Comparison of ENCODE assay signal across 14 cellular contexts in the genomic region with DNA sequence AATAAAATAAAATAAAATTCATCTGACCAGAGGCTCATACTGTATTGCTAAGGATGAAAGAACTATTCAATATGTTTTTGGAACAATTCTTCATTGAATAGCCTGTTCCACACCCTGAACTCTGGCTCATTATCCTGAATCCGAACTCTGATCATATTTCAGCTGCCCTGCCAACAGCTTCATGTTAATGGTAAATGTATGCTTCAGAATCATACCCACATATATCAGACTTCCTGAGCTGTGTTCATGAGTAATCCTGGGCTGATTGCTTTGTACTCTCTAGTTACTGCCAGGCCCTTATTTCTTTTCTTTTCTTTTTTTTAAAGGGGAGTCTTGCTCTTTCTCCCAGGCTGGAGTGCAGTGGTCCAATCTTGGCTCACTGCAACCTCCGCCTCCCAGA. TPM values are rescaled to one million over a fixed set of nuclear protein-coding genes. Genes with fewer than 3 reads are reported as not detected.
A peak's percentile ranks its signal among the peaks of the same experiment; 100 is the strongest.
DNase-seq lines count a peak whose midpoint lies in the region; ATAC-seq and TF ChIP-seq lines count a peak whose summit lies in the region.
"Had no signal": no experiment of that assay in that cellular context is flagged by ENCODE, and none has a peak within 500 bp of the region (broad histone marks: within the 10 kb centered on the region; RNA-seq: fewer than 3 reads in every experiment).

No MANE protein-coding gene starts in this region.

- H2AFZ ChIP-seq in ACC112 (ENCODE audit: low read length, unreplicated experiment), result no peak overlapping the region

- H3K36me3 Mint-ChIP-seq in naive thymus-derived CD8-positive, alpha-beta T cell, result peaks cover 0 to 39% (median 4%) of the 10 kb centered on the region in 3 donors

- TF ChIP-seq POLR2A in esophagus squamous epithelium (IDR thresholded peaks at IDR 0.05), result no peak

- H3K4me1 ChIP-seq in ACC112 (ENCODE audit: control insufficient read depth, insufficient read depth, low read length, unreplicated experiment) (peaks cover 20% of the 10 kb centered on the region), HEK293 (ENCODE audit: control insufficient read depth, insufficient read depth, low read length) (no peaks in the 10 kb centered on the region), esophagus squamous epithelium (peaks cover 0 to 4% (median 0%) of the 10 kb centered on the region in 3 donors)

- H3K27ac ChIP-seq in ACC112 (ENCODE audit: low read depth, low read length), result 0 out of 2 replicates have a peak overlapping the region, but pooled peaks have one; percentile 4
- H3K27ac ChIP-seq in HEK293 (ENCODE audit: extremely low read depth, low read depth, low read length), result no peak overlapping the region
- no peak overlapping the region for H3K27ac ChIP-seq in esophagus squamous epithelium
- H3K27ac ChIP-seq: WERI-Rb-1 had no signal

- H3K4me1 Mint-ChIP-seq in naive thymus-derived CD8-positive, alpha-beta T cell, result peaks cover 12 to 58% (median 34%) of the 10 kb centered on the region in 4 donors

- H3K79me2 ChIP-seq in ACC112 (ENCODE audit: control insufficient read depth, insufficient read depth, low read length, unreplicated experiment), result peaks cover 64% of the 10 kb centered on the region

- CTCF ChIA-PET in HEK293 (lab: Yijun Ruan, JAX), result interaction anchor here (0.6 kb wide), 1 partner anchor 9 kb away, joined by 3 read pairs; no protein-coding TSS in a partner anchor

- H3K4me3 Mint-ChIP-seq in naive thymus-derived CD8-positive, alpha-beta T cell, result no peak overlapping the region
- H3K4me3 Mint-ChIP-seq: type B pancreatic cell had no signal

- H3K27me3 ChIP-seq in ACC112 (ENCODE audit: insufficient read depth, low read length) (no peaks in the 10 kb centered on the region), esophagus squamous epithelium (no peaks in the 10 kb centered on the region)

- peak overlapping the region in 1 of 10 donors; percentile 37 for H3K27ac Mint-ChIP-seq in naive thymus-derived CD8-positive, alpha-beta T cell
- H3K27ac Mint-ChIP-seq: type B pancreatic cell had no signal

- H3K9me3 Mint-ChIP-seq in naive thymus-derived CD8-positive, alpha-beta T cell, result no peaks in the 10 kb centered on the region
- H3K9me3 Mint-ChIP-seq: type B pancreatic cell had no signal

- H3K27me3 Mint-ChIP-seq in naive thymus-derived CD8-positive, alpha-beta T cell, result no peaks in the 10 kb centered on the region
- H3K27me3 Mint-ChIP-seq: type B pancreatic cell had no signal

- intact Hi-C loops in esophagus squamous epithelium (cut with DNase I), result no loop called here

- POLR2A ChIA-PET in HEK293 (lab: Yijun Ruan, JAX), result interaction anchor here (0.5 kb wide), 1 partner anchor 174 kb away, joined by 3 read pairs; no protein-coding TSS in a partner anchor
- POLR2A ChIA-PET in naive thymus-derived CD8-positive, alpha-beta T cell (lab: Charles Lee), result no interaction called here

- H3K36me3 ChIP-seq in ACC112 (ENCODE audit: insufficient read depth, low read length), result peaks cover 4% of the 10 kb centered on the region; the same call in 1 of the 2 replicates
- H3K36me3 ChIP-seq in HEK293 (ENCODE audit: control insufficient read depth in 2 of 2, insufficient read depth in 1 of 2, low read length in 2 of 2), result peaks cover 0 to 5% of the 10 kb centered on the region in 2 experiments; a peak in 2 of 3 replicates
- H3K36me3 ChIP-seq in esophagus squamous epithelium, result peaks cover 0 to 49% (median 0%) of the 10 kb centered on the region in 3 donors

- H3K9me3 ChIP-seq in HEK293 (ENCODE audit: control insufficient read depth, insufficient read depth, low read depth, low read length) (no peaks in the 10 kb centered on the region), esophagus squamous epithelium (no peaks in the 10 kb centered on the region)

- DNase-seq in astrocyte of the cerebellum (ENCODE audit: low read depth) (peak; percentile 54), foreskin fibroblast (peak; percentile 50 to 78), esophagus squamous epithelium (lab: John Stamatoyannopoulos, UW) (no peak)
- DNase-seq in naive thymus-derived CD8-positive, alpha-beta T cell, result no peak
- DNase-seq: AML-193; central memory CD4-positive, alpha-beta T cell; NCI-H1694 treated with DMSO at 0.1 percent for 48 hours; stimulated activated CD8-positive, alpha-beta memory T cell treated with anti-CD3 and anti-CD28 coated beads, Interleukin-4, amount 100 ng/mL, for 48 hours; WERI-Rb-1 had no signal

- TF ChIP-seq CTCF in HEK293 (tag by site-specific recombination; IDR thresholded peaks at IDR 0.05) (no peak), astrocyte of the cerebellum (IDR thresholded peaks at IDR 0.05; ENCODE audit: low read depth, low read length, missing control alignments) (no peak), foreskin fibroblast (IDR thresholded peaks at IDR 0.05; ENCODE audit: low read depth, low read length) (no peak), esophagus squamous epithelium (IDR thresholded peaks at IDR 0.05) (no peak)

- no peak for ATAC-seq in GM18498 (IDR thresholded peaks at IDR 0.05; ENCODE audit: unreplicated experiment)
- no peak for ATAC-seq in naive thymus-derived CD8-positive, alpha-beta T cell
- no peak for ATAC-seq in GM18909 (IDR thresholded peaks at IDR 0.05; ENCODE audit: poor library complexity, unreplicated experiment)

- in situ Hi-C loops in astrocyte of the cerebellum (cut with HindIII; ENCODE audit: low sequenced_read_pairs), result no loop called here

- 71 to 93% methylated on average over 2 of the region's 2 CpGs for WGBS in esophagus squamous epithelium, 2 donors

- H3K4me3 ChIP-seq in ACC112 (ENCODE audit: low read depth, low read length) (no peak overlapping the region), HEK293 (ENCODE audit: low read depth, low read length) (no peak overlapping the region), astrocyte of the cerebellum (ENCODE audit: low read depth, low read length) (no peak overlapping the region), foreskin fibroblast (ENCODE audit: low read depth in 1 of 2, low read length in 2 of 2) (no peak overlapping the region), esophagus squamous epithelium (no peak overlapping the region)

TF ChIP-seq in HEK293, 187 proteins besides CTCF, POLR2A, EP300 and RAD21:
- TF ChIP-seq ZNF600 (tag by site-specific recombination; IDR thresholded peaks at IDR 0.05), result 0 out of 2 replicates have a peak, but pooled peaks have one; percentile 15
- no peak for TF ChIP-seq ZNF138 (tag by site-specific recombination; IDR thresholded peaks at IDR 0.05; ENCODE audit: borderline replicate concordance)

RNA-seq across cellular contexts. Expression of gene INO80, which starts 11.8 kb away (rescaled TPM):
- total RNA-seq in esophagus squamous epithelium, result 10 to 100 TPM; 15.2 to 24.8 (median 22.3) TPM
- total RNA-seq in naive thymus-derived CD8-positive, alpha-beta T cell, result 10 to 100 TPM; 34.3 to 38.2 TPM
- 1 to 10 TPM; 2.2 to 8.0 (median 4.5) TPM for polyA plus RNA-seq in naive thymus-derived CD8-positive, alpha-beta T cell

Comparison
In these comparisons a context has a peak if more than half of its experiments do, and no peak if none do; other contexts are left out.
1. DNase-seq: peak in astrocyte of the cerebellum (single experiment) and foreskin fibroblast (2 of 2); none in esophagus squamous epithelium (single experiment) and naive thymus-derived CD8-positive, alpha-beta T cell (0 of 10).